8 cellular contexts compared by ENCODE assay signal in the genomic region with DNA sequence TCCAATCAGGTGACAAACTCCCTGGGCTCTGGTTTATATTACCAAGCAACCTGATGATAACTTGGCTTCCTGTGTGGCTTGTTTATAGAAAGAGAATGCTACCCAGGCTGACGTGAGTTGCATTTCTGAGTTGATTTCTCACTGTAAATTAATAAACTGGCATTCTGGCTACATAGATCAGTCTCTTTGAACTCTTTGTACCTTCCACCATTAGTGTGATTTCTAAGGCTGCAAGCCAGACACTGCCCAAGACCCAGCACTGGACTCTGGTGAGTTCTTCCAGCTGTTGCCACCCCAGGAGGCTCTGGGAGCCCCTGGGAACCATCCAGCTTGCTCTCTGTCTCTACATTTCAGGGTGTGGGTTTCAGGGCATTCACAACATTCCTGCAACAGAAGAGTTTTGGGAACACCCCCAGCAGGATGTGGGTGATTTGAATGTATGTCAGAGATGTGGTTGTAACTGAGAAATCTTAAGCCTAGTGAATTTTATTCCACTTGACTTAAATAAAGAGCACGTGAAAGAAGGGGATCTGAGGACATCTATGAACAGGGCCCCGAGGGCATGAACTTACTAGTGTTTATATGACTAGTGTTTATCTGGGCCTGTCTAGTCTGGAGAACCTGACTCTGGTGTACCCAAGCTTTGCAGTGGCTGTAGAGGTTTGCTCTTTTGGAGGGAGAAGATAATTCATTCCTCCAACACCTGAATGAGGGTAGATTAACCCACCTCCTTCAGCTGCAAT.
DNase-seq lines count a peak whose midpoint lies in the region; FAIRE-seq and TF ChIP-seq lines count a peak whose summit lies in the region.

No MANE protein-coding gene starts in this region.

- FAIRE-seq in D721Med (lab: Jason Lieb, UNC), result no peak

- H3K4me3 ChIP-seq in fibroblast of pulmonary artery (replicated peaks; ENCODE audit: low read depth, low read length), result no peak overlapping the region

- peak; percentile 16 for DNase-seq in stimulated activated CD4-positive, alpha-beta T cell treated with anti-CD3 and anti-CD28 coated beads, Interleukin-1b, Interleukin-23, amount 100 ng/mL, for 48 hours
- DNase-seq in stimulated activated CD4-positive, alpha-beta T cell treated with anti-CD3 and anti-CD28 coated beads, Interleukin-2, amount 100 ng/mL, for 48 hours, result no peak
- DNase-seq in T-helper 1 cell (peak in 3 of 5 donors; percentile 14 to 23 (median 21)), fibroblast of pulmonary artery (ENCODE audit: low read depth) (peak; percentile 78), SIG-M5 (lab: John Stamatoyannopoulos, UW) (no peak), GOT3 (lab: John Stamatoyannopoulos, UW) (no peak), D721Med (ENCODE audit: insufficient read length, low spot score) (no peak)
- no peak for DNase-seq in stimulated activated CD4-positive, alpha-beta T cell treated with anti-CD3 and anti-CD28 coated beads, Interleukin-2, amount 100 ng/mL, for 24 hours

- TF ChIP-seq CTCF in fibroblast of pulmonary artery (IDR thresholded peaks at IDR 0.05; ENCODE audit: low read length, missing control alignments), result no peak
- TF ChIP-seq CTCF in D721Med (IDR thresholded peaks at IDR 0.05; ENCODE audit: insufficient read depth, missing control alignments), result no peak

Comparison
In these comparisons a context has a peak if more than half of its experiments do, and no peak if none do; other contexts are left out.
1. DNase-seq: peak in stimulated activated CD4-positive, alpha-beta T cell treated with anti-CD3 and anti-CD28 coated beads, Interleukin-1b, Interleukin-23, amount 100 ng/mL, for 48 hours (single experiment), T-helper 1 cell (3 of 5) and fibroblast of pulmonary artery (single experiment); none in stimulated activated CD4-positive, alpha-beta T cell treated with anti-CD3 and anti-CD28 coated beads, Interleukin-2, amount 100 ng/mL, for 48 hours (0 of 2), SIG-M5 (single experiment), GOT3 (single experiment), D721Med (single experiment) and stimulated activated CD4-positive, alpha-beta T cell treated with anti-CD3 and anti-CD28 coated beads, Interleukin-2, amount 100 ng/mL, for 24 hours (0 of 2).